1 cellular context compared by ENCODE assay signal in genomic region chr7:64665980-64666674, GRCh38.
TF ChIP-seq lines count a peak whose summit lies in the region.

Gene ZNF107, plus strand, starts transcription at chr7:64666133. Its CDS starts 150 bp downstream, at chr7:64666283.

TF ChIP-seq in GM12878, 131 proteins besides CTCF, POLR2A, EP300 and RAD21 (continued from another document and continues in another):
- no peak for TF ChIP-seq CUX1 (IDR thresholded peaks at IDR 0.05; ENCODE audit: insufficient replicate concordance, low read depth, low read length)
- no peak for TF ChIP-seq MAX (IDR thresholded peaks at IDR 0.05; ENCODE audit: low read depth, low read length)
- no peak for TF ChIP-seq JUNB (IDR thresholded peaks at IDR 0.05)
- TF ChIP-seq CBFB (IDR thresholded peaks at IDR 0.05; ENCODE audit: low read depth), result peak; percentile 74
- TF ChIP-seq, protein P1, sequence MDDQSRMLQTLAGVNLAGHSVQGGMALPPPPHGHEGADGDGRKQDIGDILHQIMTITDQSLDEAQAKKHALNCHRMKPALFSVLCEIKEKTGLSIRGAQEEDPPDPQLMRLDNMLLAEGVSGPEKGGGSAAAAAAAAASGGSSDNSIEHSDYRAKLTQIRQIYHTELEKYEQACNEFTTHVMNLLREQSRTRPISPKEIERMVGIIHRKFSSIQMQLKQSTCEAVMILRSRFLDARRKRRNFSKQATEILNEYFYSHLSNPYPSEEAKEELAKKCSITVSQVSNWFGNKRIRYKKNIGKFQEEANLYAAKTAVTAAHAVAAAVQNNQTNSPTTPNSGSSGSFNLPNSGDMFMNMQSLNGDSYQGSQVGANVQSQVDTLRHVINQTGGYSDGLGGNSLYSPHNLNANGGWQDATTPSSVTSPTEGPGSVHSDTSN (IDR thresholded peaks at IDR 0.05; ENCODE audit: insufficient replicate concordance, low read depth, low read length), result peak; percentile 92
- TF ChIP-seq SPI1 (IDR thresholded peaks at IDR 0.05; ENCODE audit: borderline replicate concordance, insufficient read depth, low read depth, low read length), result no peak
- TF ChIP-seq SMAD1 (IDR thresholded peaks at IDR 0.05; ENCODE audit: low read depth, partially characterized antibody), result peak; percentile 45
- TF ChIP-seq, protein P2, sequence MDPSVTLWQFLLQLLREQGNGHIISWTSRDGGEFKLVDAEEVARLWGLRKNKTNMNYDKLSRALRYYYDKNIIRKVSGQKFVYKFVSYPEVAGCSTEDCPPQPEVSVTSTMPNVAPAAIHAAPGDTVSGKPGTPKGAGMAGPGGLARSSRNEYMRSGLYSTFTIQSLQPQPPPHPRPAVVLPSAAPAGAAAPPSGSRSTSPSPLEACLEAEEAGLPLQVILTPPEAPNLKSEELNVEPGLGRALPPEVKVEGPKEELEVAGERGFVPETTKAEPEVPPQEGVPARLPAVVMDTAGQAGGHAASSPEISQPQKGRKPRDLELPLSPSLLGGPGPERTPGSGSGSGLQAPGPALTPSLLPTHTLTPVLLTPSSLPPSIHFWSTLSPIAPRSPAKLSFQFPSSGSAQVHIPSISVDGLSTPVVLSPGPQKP (IDR thresholded peaks at IDR 0.05; ENCODE audit: low read depth, low read length), result no peak
- no peak for TF ChIP-seq PAX8 (IDR thresholded peaks at IDR 0.05)
- TF ChIP-seq YBX1 (IDR thresholded peaks at IDR 0.05), result no peak
- no peak for TF ChIP-seq SREBF1 (IDR thresholded peaks at IDR 0.05; ENCODE audit: low read length)
- no peak for TF ChIP-seq MLLT1 (IDR thresholded peaks at IDR 0.05)
- peak; percentile 34; the same call in 1 of the 2 replicates for TF ChIP-seq ZBTB40 (IDR thresholded peaks at IDR 0.05; ENCODE audit: borderline replicate concordance)
- no peak for TF ChIP-seq SMARCA5 (IDR thresholded peaks at IDR 0.05)
- TF ChIP-seq ZNF384 (IDR thresholded peaks at IDR 0.05; ENCODE audit: borderline replicate concordance, low read depth, low read length), result no peak
- TF ChIP-seq, protein P3, sequence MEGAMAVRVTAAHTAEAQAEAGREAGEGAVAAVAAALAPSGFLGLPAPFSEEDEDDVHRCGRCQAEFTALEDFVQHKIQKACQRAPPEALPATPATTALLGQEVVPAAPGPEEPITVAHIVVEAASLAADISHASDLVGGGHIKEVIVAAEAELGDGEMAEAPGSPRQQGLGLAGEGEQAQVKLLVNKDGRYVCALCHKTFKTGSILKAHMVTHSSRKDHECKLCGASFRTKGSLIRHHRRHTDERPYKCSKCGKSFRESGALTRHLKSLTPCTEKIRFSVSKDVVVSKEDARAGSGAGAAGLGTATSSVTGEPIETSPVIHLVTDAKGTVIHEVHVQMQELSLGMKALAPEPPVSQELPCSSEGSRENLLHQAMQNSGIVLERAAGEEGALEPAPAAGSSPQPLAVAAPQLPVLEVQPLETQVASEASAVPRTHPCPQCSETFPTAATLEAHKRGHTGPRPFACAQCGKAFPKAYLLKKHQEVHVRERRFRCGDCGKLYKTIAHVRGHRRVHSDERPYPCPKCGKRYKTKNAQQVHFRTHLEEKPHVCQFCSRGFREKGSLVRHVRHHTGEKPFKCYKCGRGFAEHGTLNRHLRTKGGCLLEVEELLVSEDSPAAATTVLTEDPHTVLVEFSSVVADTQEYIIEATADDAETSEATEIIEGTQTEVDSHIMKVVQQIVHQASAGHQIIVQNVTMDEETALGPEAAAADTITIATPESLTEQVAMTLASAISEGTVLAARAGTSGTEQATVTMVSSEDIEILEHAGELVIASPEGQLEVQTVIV (IDR thresholded peaks at IDR 0.05; ENCODE audit: borderline replicate concordance, partially characterized antibody), result peak; percentile 71
- peak; percentile 82 for TF ChIP-seq PML (IDR thresholded peaks at IDR 0.05; ENCODE audit: low read length)
- TF ChIP-seq KLF5 (IDR thresholded peaks at IDR 0.05; ENCODE audit: partially characterized antibody), result no peak
- TF ChIP-seq E2F4 (IDR thresholded peaks at IDR 0.05; ENCODE audit: low read depth, low read length), result peak; percentile 83
- TF ChIP-seq ATF7 (IDR thresholded peaks at IDR 0.05; ENCODE audit: low read depth), result no peak
- no peak for TF ChIP-seq MTA2 (IDR thresholded peaks at IDR 0.05; ENCODE audit: low read depth)
- no peak for TF ChIP-seq ZBTB4 (CRISPR knock-in tag; IDR thresholded peaks at IDR 0.05)
- peak; percentile 27 for TF ChIP-seq NFYA (IDR thresholded peaks at IDR 0.05; ENCODE audit: borderline replicate concordance, low read depth, low read length)
- no peak for TF ChIP-seq CEBPB (IDR thresholded peaks at IDR 0.05; ENCODE audit: borderline replicate concordance in 1 of 2, low read depth in 2 of 2, low read length in 2 of 2)
- TF ChIP-seq USF2 (IDR thresholded peaks at IDR 0.05; ENCODE audit: borderline replicate concordance, low read depth, low read length), result no peak
- no peak for TF ChIP-seq MYC (IDR thresholded peaks at IDR 0.05; ENCODE audit: insufficient read depth, insufficient read length, insufficient replicate concordance, low read length, severe bottlenecking)
- TF ChIP-seq, protein P4, sequence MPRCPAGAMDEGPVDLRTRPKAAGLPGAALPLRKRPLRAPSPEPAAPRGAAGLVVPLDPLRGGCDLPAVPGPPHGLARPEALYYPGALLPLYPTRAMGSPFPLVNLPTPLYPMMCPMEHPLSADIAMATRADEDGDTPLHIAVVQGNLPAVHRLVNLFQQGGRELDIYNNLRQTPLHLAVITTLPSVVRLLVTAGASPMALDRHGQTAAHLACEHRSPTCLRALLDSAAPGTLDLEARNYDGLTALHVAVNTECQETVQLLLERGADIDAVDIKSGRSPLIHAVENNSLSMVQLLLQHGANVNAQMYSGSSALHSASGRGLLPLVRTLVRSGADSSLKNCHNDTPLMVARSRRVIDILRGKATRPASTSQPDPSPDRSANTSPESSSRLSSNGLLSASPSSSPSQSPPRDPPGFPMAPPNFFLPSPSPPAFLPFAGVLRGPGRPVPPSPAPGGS (IDR thresholded peaks at IDR 0.05; ENCODE audit: borderline replicate concordance, insufficient read depth, low read depth, low read length, poor library complexity, severe bottlenecking), result no peak
- TF ChIP-seq BHLHE40 (IDR thresholded peaks at IDR 0.05; ENCODE audit: borderline replicate concordance in 1 of 2, low read depth in 2 of 2, low read length in 1 of 2), result no peak
- no peak for TF ChIP-seq RAD51 (IDR thresholded peaks at IDR 0.05)
- peak; percentile 64; the same call in 1 of the 2 replicates for TF ChIP-seq NBN (IDR thresholded peaks at IDR 0.05)
- TF ChIP-seq RELA (IDR thresholded peaks at IDR 0.05; ENCODE audit: borderline replicate concordance, partially characterized antibody), result no peak
- TF ChIP-seq POU2F2 (IDR thresholded peaks at IDR 0.05; ENCODE audit: borderline replicate concordance, low read depth, low read length), result peak; percentile 75; the same call in 1 of the 3 replicates
